Comparison of ENCODE assay signal across 8 cellular contexts in genomic region chr4:121869841-121870822, GRCh38.
DNase-seq lines count a peak whose midpoint lies in the region; ATAC-seq lines count a peak whose summit lies in the region.

A gene with protein sequence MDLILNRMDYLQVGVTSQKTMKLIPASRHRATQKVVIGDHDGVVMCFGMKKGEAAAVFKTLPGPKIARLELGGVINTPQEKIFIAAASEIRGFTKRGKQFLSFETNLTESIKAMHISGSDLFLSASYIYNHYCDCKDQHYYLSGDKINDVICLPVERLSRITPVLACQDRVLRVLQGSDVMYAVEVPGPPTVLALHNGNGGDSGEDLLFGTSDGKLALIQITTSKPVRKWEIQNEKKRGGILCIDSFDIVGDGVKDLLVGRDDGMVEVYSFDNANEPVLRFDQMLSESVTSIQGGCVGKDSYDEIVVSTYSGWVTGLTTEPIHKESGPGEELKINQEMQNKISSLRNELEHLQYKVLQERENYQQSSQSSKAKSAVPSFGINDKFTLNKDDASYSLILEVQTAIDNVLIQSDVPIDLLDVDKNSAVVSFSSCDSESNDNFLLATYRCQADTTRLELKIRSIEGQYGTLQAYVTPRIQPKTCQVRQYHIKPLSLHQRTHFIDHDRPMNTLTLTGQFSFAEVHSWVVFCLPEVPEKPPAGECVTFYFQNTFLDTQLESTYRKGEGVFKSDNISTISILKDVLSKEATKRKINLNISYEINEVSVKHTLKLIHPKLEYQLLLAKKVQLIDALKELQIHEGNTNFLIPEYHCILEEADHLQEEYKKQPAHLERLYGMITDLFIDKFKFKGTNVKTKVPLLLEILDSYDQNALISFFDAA (minus strand): TSS chr4:121870474. CDS start chr4:121870313, 161 bp downstream.

- peak within 1 kb of the TSS; percentile 72 to 85 (median 80) for H3K9ac ChIP-seq in BLaER1 treated with 17β-estradiol and CSF1 and Interleukin-3, amounts not matched to agents 10 nM and 100 nM

- DNase-seq in NCI-H748 treated with DMSO at 0.1 percent for 48 hours (lab: John Stamatoyannopoulos, UW) (peak; percentile 90), dedifferentiated amniotic fluid mesenchymal stem cell (ENCODE audit: extremely low spot score) (peak; percentile 97), left kidney (ENCODE audit: low read depth, low spot score) (peak; percentile 99)
- peak; percentile 87 to 97 for DNase-seq in activated CD4-positive, alpha-beta T cell treated with anti-CD3 and anti-CD28 coated beads, Interleukin-2, amount 50 U/mL, for 24 hours (ENCODE audit: low read depth in 1 of 2, low spot score in 1 of 2)
- DNase-seq in stimulated activated CD4-positive, alpha-beta T cell treated with anti-CD3 and anti-CD28 coated beads, Interleukin-2, amount 100 ng/mL, for 24 hours: peak; percentile 98 to 99

- no peaks in the 10 kb centered on the region for H3K27me3 ChIP-seq in BLaER1 treated with 17β-estradiol and CSF1 and Interleukin-3, amounts not matched to agents 10 nM and 100 nM

- H3K4me1 ChIP-seq in BLaER1 treated with 17β-estradiol and CSF1 and Interleukin-3, amounts not matched to agents 10 nM and 100 nM: peaks cover 9 to 13% (median 10%) of the 10 kb centered on the region in 10 experiments; a peak in 19 of 20 replicates

- ATAC-seq in GM19351 (IDR thresholded peaks at IDR 0.05; ENCODE audit: unreplicated experiment) (peak; percentile 97), HG03521 (IDR thresholded peaks at IDR 0.05; ENCODE audit: unreplicated experiment) (peak; percentile 99)

- no peaks in the 10 kb centered on the region for H4K20me1 ChIP-seq in BLaER1 treated with 17β-estradiol and CSF1 and Interleukin-3, amounts not matched to agents 10 nM and 100 nM

- peak within 1 kb of the TSS; percentile 77 to 96 (median 87) for H3K4me2 ChIP-seq in BLaER1 treated with 17β-estradiol and CSF1 and Interleukin-3, amounts not matched to agents 10 nM and 100 nM

- H3K36me3 ChIP-seq in BLaER1 treated with 17β-estradiol and CSF1 and Interleukin-3, amounts not matched to agents 10 nM and 100 nM: peaks cover 8 to 30% (median 18%) of the 10 kb centered on the region in 11 experiments; a peak in 21 of 22 replicates

- H3K27ac ChIP-seq in BLaER1 treated with 17β-estradiol and CSF1 and Interleukin-3, amounts not matched to agents 10 nM and 100 nM: peak within 1 kb of the TSS in 10 of 11 experiments; percentile 29 to 70 (median 61); a peak in 19 of 22 replicates

- H3K9me3 ChIP-seq in BLaER1 treated with 17β-estradiol and CSF1 and Interleukin-3, amounts not matched to agents 10 nM and 100 nM (replicated peaks in 1 of 11): peaks cover 0 to 5% (median 0%) of the 10 kb centered on the region in 11 experiments; a peak in 1 of 22 replicates

- peak within 1 kb of the TSS; percentile 69 to 95 (median 85) for H3K4me3 ChIP-seq in BLaER1 treated with 17β-estradiol and CSF1 and Interleukin-3, amounts not matched to agents 10 nM and 100 nM

Comparison
In these comparisons a context has a peak if more than half of its experiments do, and no peak if none do; other contexts are left out.
1. Peak in every context shown above with its lines: DNase-seq, ATAC-seq, H3K4me3 ChIP-seq and H3K27ac ChIP-seq.